In the genomic region with DNA sequence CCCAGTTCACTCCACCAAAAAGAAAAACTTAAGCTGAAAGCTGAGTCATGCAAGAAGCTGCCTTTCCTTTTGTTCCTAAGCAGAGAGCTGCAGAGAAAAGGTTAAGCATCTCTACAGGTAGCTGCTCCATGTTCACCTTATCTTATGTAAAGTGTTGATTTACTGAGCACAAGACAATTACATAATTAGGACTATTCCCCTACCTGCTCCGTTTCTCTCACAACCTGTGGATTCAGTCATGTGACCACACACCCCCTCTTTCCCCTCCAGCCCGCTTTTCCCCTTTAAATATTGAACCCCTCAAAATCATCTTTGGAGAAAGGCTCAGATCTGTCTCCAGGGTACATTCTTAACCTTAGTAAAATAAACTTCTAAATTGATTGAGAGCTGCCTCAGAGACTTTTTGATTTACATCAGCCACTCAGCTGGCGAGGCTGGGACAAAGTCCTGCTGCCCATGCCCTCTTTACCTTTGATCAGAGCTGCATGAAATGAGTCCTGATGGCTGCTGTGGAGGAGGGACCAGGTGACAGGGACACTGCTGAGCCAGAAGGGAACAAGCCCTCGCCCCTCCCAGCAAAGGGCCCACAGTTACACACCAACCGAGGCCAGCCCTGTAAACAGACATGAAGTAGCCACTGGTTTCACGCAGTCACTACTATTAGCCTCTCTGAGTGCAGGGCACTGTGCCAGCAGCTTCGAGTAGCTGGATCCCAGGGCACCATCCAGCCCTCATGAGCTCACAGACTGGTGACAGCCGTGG, we compare ENCODE assay signal across 13 cellular contexts. TPM values are rescaled to one million over a fixed set of nuclear protein-coding genes. Genes with fewer than 3 reads are reported as not detected.
DNase-seq lines count a peak whose midpoint lies in the region; ATAC-seq, FAIRE-seq and TF ChIP-seq lines count a peak whose summit lies in the region.
"Had no signal": no experiment of that assay in that cellular context is flagged by ENCODE, and none has a peak within 500 bp of the region (broad histone marks: within the 10 kb centered on the region; RNA-seq: fewer than 3 reads in every experiment).

No MANE protein-coding gene starts in this region.

- no peaks in the 10 kb centered on the region for H3K36me3 Mint-ChIP-seq in stimulated activated memory B cell treated with anti-CD40 and anti-IgM and Interleukin-4, amounts not matched to agents 10 μg/mL and 1 μg/mL and 100 μg/mL, for 72 hours
- no peaks in the 10 kb centered on the region for H3K36me3 Mint-ChIP-seq in activated naive CD8-positive, alpha-beta T cell treated with anti-CD3 and anti-CD28 coated beads for 36 hours
- H3K36me3 Mint-ChIP-seq: activated naive CD4-positive, alpha-beta T cell treated with anti-CD3 and anti-CD28 coated beads, Interleukin-2, amount 50 U/mL, for 24 hours had no signal

- no peak overlapping the region for H3K4me3 Mint-ChIP-seq in stimulated activated memory B cell treated with anti-CD40 and anti-IgM and Interleukin-4, amounts not matched to agents 10 μg/mL and 1 μg/mL and 100 μg/mL, for 72 hours
- H3K4me3 Mint-ChIP-seq in activated naive CD8-positive, alpha-beta T cell treated with anti-CD3 and anti-CD28 coated beads for 36 hours: no peak overlapping the region
- H3K4me3 Mint-ChIP-seq: activated naive CD4-positive, alpha-beta T cell treated with anti-CD3 and anti-CD28 coated beads, Interleukin-2, amount 50 U/mL, for 24 hours had no signal

- H3K4me1 ChIP-seq in pancreas: no peaks in the 10 kb centered on the region
- H3K4me1 ChIP-seq: SJCRH30 had no signal

- no peak overlapping the region for H3K27ac Mint-ChIP-seq in stimulated activated memory B cell treated with anti-CD40 and anti-IgM and Interleukin-4, amounts not matched to agents 10 μg/mL and 1 μg/mL and 100 μg/mL, for 72 hours
- H3K27ac Mint-ChIP-seq in activated naive CD8-positive, alpha-beta T cell treated with anti-CD3 and anti-CD28 coated beads for 36 hours: no peak overlapping the region
- H3K27ac Mint-ChIP-seq: activated naive CD4-positive, alpha-beta T cell treated with anti-CD3 and anti-CD28 coated beads, Interleukin-2, amount 50 U/mL, for 24 hours had no signal

- intact Hi-C loops in pancreas (cut with DNase I): no loop called here

- H3K36me3 ChIP-seq in pancreas: no peaks in the 10 kb centered on the region
- H3K36me3 ChIP-seq: SJCRH30 had no signal

- peak in 3 of 4 donors; percentile 56 to 88 (median 81) for ATAC-seq in pancreas
- no peak for ATAC-seq in HG03442 (IDR thresholded peaks at IDR 0.05; ENCODE audit: unreplicated experiment)
- ATAC-seq in stimulated activated memory B cell treated with anti-CD40 and anti-IgM and Interleukin-4, amounts not matched to agents 10 μg/mL and 1 μg/mL and 100 μg/mL, for 72 hours: no peak

- peak; percentile 23 for DNase-seq in H4 (ENCODE audit: low spot score)
- DNase-seq in NCI-H2029 treated with DMSO at 0.1 percent for 48 hours (lab: John Stamatoyannopoulos, UW): peak; percentile 72
- peak; percentile 2 for DNase-seq in cerebellar cortex (ENCODE audit: low spot score)
- peak in 4 of 6 donors; percentile 14 to 66 (median 28) for DNase-seq in pancreas
- DNase-seq in dermis blood vessel endothelial cell: no peak
- no peak for DNase-seq in activated naive CD8-positive, alpha-beta T cell treated with anti-CD3 and anti-CD28 coated beads for 36 hours
- DNase-seq: Kasumi-1, NCI-H82, SJCRH30 had no signal

- H3K27me3 Mint-ChIP-seq in stimulated activated memory B cell treated with anti-CD40 and anti-IgM and Interleukin-4, amounts not matched to agents 10 μg/mL and 1 μg/mL and 100 μg/mL, for 72 hours: no peaks in the 10 kb centered on the region
- H3K27me3 Mint-ChIP-seq in activated naive CD8-positive, alpha-beta T cell treated with anti-CD3 and anti-CD28 coated beads for 36 hours: peaks cover 6% of the 10 kb centered on the region

- FAIRE-seq in pancreas (lab: Jason Lieb, UNC): no peak
- FAIRE-seq: colon had no signal

- no peaks in the 10 kb centered on the region for H3K9me3 ChIP-seq in pancreas
- H3K9me3 ChIP-seq: SJCRH30 had no signal

- no peaks in the 10 kb centered on the region for H3K9me3 Mint-ChIP-seq in stimulated activated memory B cell treated with anti-CD40 and anti-IgM and Interleukin-4, amounts not matched to agents 10 μg/mL and 1 μg/mL and 100 μg/mL, for 72 hours
- no peaks in the 10 kb centered on the region for H3K9me3 Mint-ChIP-seq in activated naive CD8-positive, alpha-beta T cell treated with anti-CD3 and anti-CD28 coated beads for 36 hours
- H3K9me3 Mint-ChIP-seq: activated naive CD4-positive, alpha-beta T cell treated with anti-CD3 and anti-CD28 coated beads, Interleukin-2, amount 50 U/mL, for 24 hours had no signal

- H3K4me1 Mint-ChIP-seq in stimulated activated memory B cell treated with anti-CD40 and anti-IgM and Interleukin-4, amounts not matched to agents 10 μg/mL and 1 μg/mL and 100 μg/mL, for 72 hours: no peaks in the 10 kb centered on the region
- H3K4me1 Mint-ChIP-seq in activated naive CD8-positive, alpha-beta T cell treated with anti-CD3 and anti-CD28 coated beads for 36 hours: no peaks in the 10 kb centered on the region
- H3K4me1 Mint-ChIP-seq: activated naive CD4-positive, alpha-beta T cell treated with anti-CD3 and anti-CD28 coated beads, Interleukin-2, amount 50 U/mL, for 24 hours had no signal

- no peak overlapping the region for H3K4me3 ChIP-seq in pancreas
- H3K4me3 ChIP-seq: SJCRH30 had no signal

- no peak overlapping the region for H3K27ac ChIP-seq in pancreas
- H3K27ac ChIP-seq: SJCRH30 had no signal

- TF ChIP-seq CTCF in pancreas (IDR thresholded peaks at IDR 0.05): no peak

- 21 to 23% methylated on average over 8 of the region's 8 CpGs for WGBS in pancreas, 2 donors

- no peaks in the 10 kb centered on the region for H3K27me3 ChIP-seq in pancreas

RNA-seq across cellular contexts. Expression of a gene that starts 53.9 kb away (rescaled TPM):
- 0.02 TPM in 2 replicates for total RNA-seq in H4 (2014; rRNA removed; shearing (Covaris generic))
- total RNA-seq in pancreas (under 1 TPM; under 0.01 to 0.09 (median 0.05) TPM), dermis blood vessel endothelial cell (under 0.01 and 0.05 TPM in 2 replicates)
- polyA plus RNA-seq in pancreas: under 1 TPM; 0.08 to 0.23 TPM
- total RNA-seq in activated naive CD8-positive, alpha-beta T cell treated with anti-CD3 and anti-CD28 coated beads for 36 hours: not detected
- total RNA-seq: SJCRH30 had no signal

Comparison
In these comparisons a context has a peak if more than half of its experiments do, and no peak if none do; other contexts are left out.
1. DNase-seq: peak in H4 (single experiment), NCI-H2029 treated with DMSO at 0.1 percent for 48 hours (single experiment), cerebellar cortex (single experiment) and pancreas (4 of 6); none in dermis blood vessel endothelial cell (single experiment) and activated naive CD8-positive, alpha-beta T cell treated with anti-CD3 and anti-CD28 coated beads for 36 hours (single experiment).
2. ATAC-seq: peak in pancreas (3 of 4); none in HG03442 (single experiment) and stimulated activated memory B cell treated with anti-CD40 and anti-IgM and Interleukin-4, amounts not matched to agents 10 μg/mL and 1 μg/mL and 100 μg/mL, for 72 hours (single experiment).